Comparison of ENCODE assay signal across 35 cellular contexts in genomic region chr6:162873537-162873936, GRCh38.
"Had no signal": no experiment of that assay in that cellular context is flagged by ENCODE, and none has a peak within 500 bp of the region (broad histone marks: within the 10 kb centered on the region; RNA-seq: fewer than 3 reads in every experiment).

No MANE protein-coding gene starts in this region.

- H3K9me3 Mint-ChIP-seq: activated CD4-positive, alpha-beta memory T cell treated with anti-CD3 and anti-CD28 coated beads for 36 hours; activated naive CD4-positive, alpha-beta T cell treated with anti-CD3 and anti-CD28 coated beads for 36 hours; activated naive CD4-positive, alpha-beta T cell treated with anti-CD3 and anti-CD28 coated beads, Interleukin-2, amount 50 U/mL, for 72 hours; activated T-helper 1 cell treated with anti-CD3 and anti-CD28 coated beads, Interleukin-12 subunit alpha, Interleukin-12 subunit beta, Interleukin-2, Interleukin-4 antibody, amounts not matched to agents 30 ng/mL and 10 ng/mL and 1 ng/mL, durations not matched to agents 14 hours and 24 hours and 36 hours had no signal

- ATAC-seq: activated naive CD4-positive, alpha-beta T cell treated with anti-CD3 and anti-CD28 coated beads, Interleukin-2, amount 50 U/mL, for 72 hours; activated T-cell treated with anti-CD3 and anti-CD28 coated beads, Interleukin-2, amount 50 U/mL, for 4 hours; PC-3 had no signal

- H3K27ac ChIP-seq: adrenal gland, KMS-11, Peyer's patch, SK-N-MC had no signal

- H3K4me1 ChIP-seq: Peyer's patch had no signal

- H3K36me3 Mint-ChIP-seq: activated CD4-positive, alpha-beta memory T cell treated with anti-CD3 and anti-CD28 coated beads for 36 hours; activated naive CD4-positive, alpha-beta T cell treated with anti-CD3 and anti-CD28 coated beads, Interleukin-2, amount 50 U/mL, for 72 hours had no signal

- H3K27ac Mint-ChIP-seq: activated CD4-positive, alpha-beta memory T cell treated with anti-CD3 and anti-CD28 coated beads for 36 hours; activated naive CD4-positive, alpha-beta T cell treated with anti-CD3 and anti-CD28 coated beads for 36 hours; activated naive CD4-positive, alpha-beta T cell treated with anti-CD3 and anti-CD28 coated beads, Interleukin-2, amount 50 U/mL, for 72 hours; activated T-helper 1 cell treated with anti-CD3 and anti-CD28 coated beads, Interleukin-12 subunit alpha, Interleukin-12 subunit beta, Interleukin-2, Interleukin-4 antibody, amounts not matched to agents 30 ng/mL and 10 ng/mL and 1 ng/mL, durations not matched to agents 14 hours and 24 hours and 36 hours; brain had no signal

- H3K4me3 Mint-ChIP-seq: activated CD4-positive, alpha-beta memory T cell treated with anti-CD3 and anti-CD28 coated beads for 36 hours; activated naive CD4-positive, alpha-beta T cell treated with anti-CD3 and anti-CD28 coated beads for 36 hours; activated T-cell treated with anti-CD3 and anti-CD28 coated beads, Interleukin-2, amount 50 U/mL, for 4 hours; activated T-helper 1 cell treated with anti-CD3 and anti-CD28 coated beads, Interleukin-12 subunit alpha, Interleukin-12 subunit beta, Interleukin-2, Interleukin-4 antibody, amounts not matched to agents 30 ng/mL and 10 ng/mL and 1 ng/mL, durations not matched to agents 14 hours and 24 hours and 36 hours; brain had no signal

- H3K27me3 ChIP-seq: adrenal gland, Peyer's patch had no signal

- H3K9ac ChIP-seq: KMS-11 had no signal

- DNase-seq: activated CD4-positive, alpha-beta memory T cell treated with anti-CD3 and anti-CD28 coated beads for 36 hours; activated CD4-positive, alpha-beta T cell treated with anti-CD3 and anti-CD28 coated beads, Interleukin-2, amount 50 U/mL, for 1 hour; activated CD8-positive, alpha-beta memory T cell treated with anti-CD3 and anti-CD28 coated beads, Interleukin-2, amount 50 U/mL, for 4 hours; activated gamma-delta T cell treated with Interleukin-2 at 50 U/mL for 16 hours; activated naive CD4-positive, alpha-beta T cell treated with anti-CD3 and anti-CD28 coated beads for 36 hours; activated T-cell treated with anti-CD3 and anti-CD28 coated beads for 4 hours; activated T-cell treated with anti-CD3 and anti-CD28 coated beads, Interleukin-2, amount 50 U/mL, for 4 hours; adrenal gland; central memory CD4-positive, alpha-beta T cell; MM.1S; MV-4-11; NCI-H1092 treated with DMSO at 0.1 percent for 48 hours; NCI-H1417; NCI-H146; NCI-H187; NCI-H2029 treated with DMSO at 0.1 percent for 48 hours; NCI-H2107; NCI-H2171; NCI-H510A; NCI-H526; NCI-H748 treated with DMSO at 0.1 percent for 48 hours; NK-92 treated with Interleukin-12 subunit alpha and Interleukin-12 subunit beta, amount 100 ng/mL, for 24 hours; PC-3; Peyer's patch; Right ventricle myocardium superior; T-helper 1 cell; T-helper 2 cell; T1000 had no signal

- H3K27me3 Mint-ChIP-seq: activated CD4-positive, alpha-beta memory T cell treated with anti-CD3 and anti-CD28 coated beads for 36 hours had no signal

- FAIRE-seq: colon, TTC549 had no signal

- H3K4me3 ChIP-seq: adrenal gland, Peyer's patch, SK-N-MC had no signal

- H3K9me3 ChIP-seq: adrenal gland, Peyer's patch had no signal

- H3K36me3 ChIP-seq: adrenal gland, Peyer's patch had no signal

- H3K4me2 ChIP-seq: KMS-11 had no signal
